In the genomic region with DNA sequence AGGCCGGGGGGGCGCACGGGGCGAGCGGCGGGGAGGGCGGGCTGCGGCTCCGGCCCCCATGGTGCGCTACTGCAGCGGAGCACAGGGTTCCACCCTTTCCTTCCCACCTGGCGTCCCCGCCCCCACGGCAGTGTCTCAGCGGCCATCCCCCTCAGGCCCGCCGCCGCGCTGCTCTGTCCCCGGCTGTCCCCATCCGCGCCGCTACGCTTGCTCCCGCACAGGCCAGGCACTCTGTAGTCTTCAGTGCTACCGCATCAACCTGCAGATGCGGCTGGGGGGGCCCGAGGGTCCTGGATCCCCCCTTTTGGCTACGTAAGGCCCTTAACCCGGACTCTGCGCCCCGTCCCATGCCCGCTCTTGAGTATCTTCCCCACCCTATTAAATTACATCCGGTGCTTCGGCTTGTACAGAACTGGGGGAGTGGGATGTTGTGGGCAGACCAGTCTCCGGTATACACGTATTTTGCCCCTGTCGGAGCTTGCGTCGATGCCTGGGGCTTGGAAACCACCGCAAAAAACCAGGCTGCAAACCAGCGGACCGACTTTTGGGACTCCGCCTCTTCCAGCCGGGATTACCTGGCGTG, we compare ENCODE assay signal across 1 cellular context.
TF ChIP-seq lines count a peak whose summit lies in the region.

No MANE protein-coding gene starts in this region.

TF ChIP-seq in H1, 55 proteins besides CTCF, POLR2A, EP300 and RAD21:
- TF ChIP-seq RNF2 (IDR thresholded peaks at IDR 0.05; ENCODE audit: borderline replicate concordance, low read depth, low read length, missing control alignments, poor library complexity, severe bottlenecking) (no peak), RXRA (IDR thresholded peaks at IDR 0.05; ENCODE audit: insufficient read depth, low read depth, low read length) (no peak), EGR1 (IDR thresholded peaks at IDR 0.05; ENCODE audit: borderline replicate concordance, low read depth, low read length) (no peak), TAF7 (optimal IDR thresholded peaks at IDR 0.05; ENCODE audit: borderline replicate concordance, low read depth, low read length) (peak; percentile 11), CTBP2 (IDR thresholded peaks at IDR 0.05; ENCODE audit: borderline replicate concordance, insufficient read depth, insufficient read length, low read length) (no peak), SIN3A (conservative IDR thresholded peaks at IDR 0.05 in 1 of 2, IDR thresholded peaks at IDR 0.05 in 1 of 2; ENCODE audit: low read depth in 1 of 2, low read length in 2 of 2) (peak in 1 of 2 experiments; percentile 34; a peak in 2 of 4 replicates), CBX5 (IDR thresholded peaks at IDR 0.05; ENCODE audit: low read depth, low read length) (no peak), RFX5 (IDR thresholded peaks at IDR 0.05; ENCODE audit: borderline replicate concordance, low read depth, low read length) (no peak), SIX5 (IDR thresholded peaks at IDR 0.05; ENCODE audit: low read depth, low read length) (no peak), SP2 (IDR thresholded peaks at IDR 0.05; ENCODE audit: low read length) (no peak), TBP (IDR thresholded peaks at IDR 0.05; ENCODE audit: low read depth, low read length) (peak; percentile 69), ASH2L (IDR thresholded peaks at IDR 0.05; ENCODE audit: low read length) (peak; percentile 83), NANOG (IDR thresholded peaks at IDR 0.05; ENCODE audit: insufficient read depth, low read depth, low read length, poor library complexity, severe bottlenecking) (no peak), MAFK (IDR thresholded peaks at IDR 0.05; ENCODE audit: low read depth, low read length) (no peak), SP1 (IDR thresholded peaks at IDR 0.05; ENCODE audit: low read depth, low read length) (no peak), JUND (IDR thresholded peaks at IDR 0.05; ENCODE audit: low read length) (no peak), YY1 (IDR thresholded peaks at IDR 0.05; ENCODE audit: low read depth, low read length) (peak; percentile 42; the same call in 1 of the 2 replicates), KDM1A (IDR thresholded peaks at IDR 0.05; ENCODE audit: borderline replicate concordance, low read length) (peak; percentile 11; the same call in 1 of the 2 replicates), RBBP5 (IDR thresholded peaks at IDR 0.05; ENCODE audit: borderline replicate concordance, low read depth, low read length) (0 out of 2 replicates have a peak, but pooled peaks have one; percentile 29), POLR2AphosphoS5 (IDR thresholded peaks at IDR 0.05; ENCODE audit: low read depth, low read length) (no peak; the same call in none of the 2 replicates), KDM4A (IDR thresholded peaks at IDR 0.05; ENCODE audit: low read depth, low read length, severe bottlenecking) (peak; percentile 40), SRF (IDR thresholded peaks at IDR 0.05; ENCODE audit: low read depth, low read length) (no peak), CHD7 (IDR thresholded peaks at IDR 0.05; ENCODE audit: insufficient replicate concordance, low read length) (no peak), GTF2F1 (IDR thresholded peaks at IDR 0.05; ENCODE audit: borderline replicate concordance, low read depth, low read length) (no peak), SP4 (IDR thresholded peaks at IDR 0.05; ENCODE audit: low read length) (no peak), HDAC6 (IDR thresholded peaks at IDR 0.05; ENCODE audit: low read depth, low read length) (no peak), E2F6 (IDR thresholded peaks at IDR 0.05) (peak; percentile 23; the same call in 1 of the 2 replicates), KDM5A (IDR thresholded peaks at IDR 0.05; ENCODE audit: low read length) (no peak), CHD1 (IDR thresholded peaks at IDR 0.05; ENCODE audit: low read depth, low read length) (no peak), PHF8 (conservative IDR thresholded peaks at IDR 0.05; ENCODE audit: low read depth, low read length) (peak; percentile 74; the same call in 1 of the 2 replicates), CREB1 (IDR thresholded peaks at IDR 0.05) (no peak), USF2 (IDR thresholded peaks at IDR 0.05; ENCODE audit: low read length) (no peak), SAP30 (IDR thresholded peaks at IDR 0.05; ENCODE audit: insufficient read depth, insufficient replicate concordance, low read length) (peak; percentile 70), TAF1 (IDR thresholded peaks at IDR 0.05; ENCODE audit: low read depth, low read length) (peak; percentile 87), GABPA (IDR thresholded peaks at IDR 0.05; ENCODE audit: borderline replicate concordance, insufficient read depth, low read length) (no peak), JUN (IDR thresholded peaks at IDR 0.05; ENCODE audit: low read depth, low read length) (no peak), CHD2 (IDR thresholded peaks at IDR 0.05; ENCODE audit: low read length) (no peak)
- TF ChIP-seq, protein P1, sequence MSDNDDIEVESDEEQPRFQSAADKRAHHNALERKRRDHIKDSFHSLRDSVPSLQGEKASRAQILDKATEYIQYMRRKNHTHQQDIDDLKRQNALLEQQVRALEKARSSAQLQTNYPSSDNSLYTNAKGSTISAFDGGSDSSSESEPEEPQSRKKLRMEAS (IDR thresholded peaks at IDR 0.05) = peak; percentile 56; the same call in 1 of the 2 replicates
